In the genomic region with DNA sequence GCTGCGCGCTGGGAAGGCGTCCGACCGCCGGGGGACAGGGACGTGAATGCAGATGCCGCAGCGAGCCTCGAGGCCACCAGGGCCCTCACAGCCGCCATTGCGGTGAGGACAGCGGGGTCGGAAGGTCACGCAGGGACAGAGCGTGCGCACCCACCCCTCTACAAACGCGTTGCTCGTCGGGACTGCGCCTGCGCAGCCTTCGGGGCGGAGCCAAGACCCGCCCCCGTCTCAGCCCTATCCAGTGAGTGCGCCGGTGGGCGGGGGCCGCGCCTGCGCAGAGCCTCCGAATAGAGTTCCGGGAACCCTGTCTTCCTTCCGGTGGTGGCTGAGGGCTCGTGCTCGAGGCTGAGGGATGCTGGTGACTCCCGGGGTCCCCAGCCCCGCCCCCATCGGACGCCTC, we compare ENCODE assay signal across 8 cellular contexts.
DNase-seq lines count a peak whose midpoint lies in the region; ATAC-seq and TF ChIP-seq lines count a peak whose summit lies in the region.
"Not testable (repeated sequence)": the region's sequence is repeated elsewhere in the genome, so short reads cannot be mapped to it uniquely, and the experiment has no call there.

No MANE protein-coding gene starts in this region.

- peak; percentile 31 for TF ChIP-seq POLR2A in NB4 (IDR thresholded peaks at IDR 0.05; ENCODE audit: extremely low read depth, insufficient read length)

- H3K36me3 ChIP-seq in tibial artery: not testable (repeated sequence)

- peak; percentile 87 for ATAC-seq in GM18861 (IDR thresholded peaks at IDR 0.05; ENCODE audit: unreplicated experiment)
- ATAC-seq in HG02852 (IDR thresholded peaks at IDR 0.05; ENCODE audit: unreplicated experiment): peak; percentile 82
- peak; percentile 86 for ATAC-seq in left colon

- H3K4me1 ChIP-seq in tibial artery: not testable (repeated sequence)

- H3K9me3 ChIP-seq in tibial artery: not testable (repeated sequence)

- not testable (repeated sequence) for H3K4me3 ChIP-seq in NB4 (ENCODE audit: low read depth, low read length)
- H3K4me3 ChIP-seq in skeletal muscle cell (ENCODE audit: low read depth, low read length): peak overlapping the region; percentile 40
- peak overlapping the region; percentile 49 to 58 for H3K4me3 ChIP-seq in tibial artery

- DNase-seq in NB4 (ENCODE audit: low read depth) (peak; percentile 89), dermis blood vessel endothelial cell (peak; percentile 76), left colon (peak; percentile 95 to 96), skeletal muscle cell (ENCODE audit: low read depth) (peak; percentile 20), tibial artery (peak; percentile 94 to 96)
- peak; percentile 67 for DNase-seq in activated CD8-positive, alpha-beta memory T cell treated with anti-CD3 and anti-CD28 coated beads, Interleukin-2, amount 50 U/mL, for 1 hour (ENCODE audit: extremely low read depth)

- intact Hi-C loops in left colon (cut with DNase I, micrococcal nuclease); tibial artery (cut with DNase I; ENCODE audit: low total_unique reads): not testable (repeated sequence)

- peak overlapping the region in 1 of 2 donors; percentile 71 for H3K27ac ChIP-seq in tibial artery

- TF ChIP-seq CTCF in NB4 (IDR thresholded peaks at IDR 0.05; ENCODE audit: low read depth, low read length); tibial artery (IDR thresholded peaks at IDR 0.05): not testable (repeated sequence)

- not testable (repeated sequence) for H3K27me3 ChIP-seq in tibial artery

Comparison
In these comparisons a context has a peak if more than half of its experiments do, and no peak if none do; other contexts are left out.
1. DNase-seq: peak in every context shown above with its lines; median percentile 96 in left colon; 95 in tibial artery; 89 in NB4; 76 in dermis blood vessel endothelial cell; 67 in activated CD8-positive, alpha-beta memory T cell treated with anti-CD3 and anti-CD28 coated beads, Interleukin-2, amount 50 U/mL, for 1 hour; 20 in skeletal muscle cell.